Comparison of ENCODE assay signal across 29 cellular contexts in the genomic region with DNA sequence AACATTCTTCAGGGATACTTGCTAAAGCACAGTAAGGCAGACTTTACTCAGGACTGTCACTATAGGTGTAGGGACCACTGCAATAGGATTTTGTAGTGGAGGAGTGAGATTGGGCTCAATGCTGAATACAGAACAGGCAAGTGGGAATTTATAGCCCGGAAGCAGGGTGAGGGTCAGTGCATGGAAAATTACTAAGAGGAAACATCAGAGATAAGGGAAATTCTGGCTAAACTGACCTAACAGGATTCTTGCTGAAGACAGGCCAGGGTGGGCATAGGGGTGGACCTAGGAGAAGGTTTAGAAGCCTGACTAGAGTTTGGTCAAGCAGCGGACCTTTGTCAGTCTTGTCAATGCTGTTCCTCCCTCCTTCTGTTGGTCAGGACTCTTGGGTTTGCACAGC.
"Had no signal": no experiment of that assay in that cellular context is flagged by ENCODE, and none has a peak within 500 bp of the region (broad histone marks: within the 10 kb centered on the region; RNA-seq: fewer than 3 reads in every experiment).

No MANE protein-coding gene starts in this region.

- FAIRE-seq: colon had no signal

- H3K9me3 ChIP-seq: body of pancreas, esophagus squamous epithelium, lower lobe of right lung, ovary, psoas muscle, upper lobe of right lung had no signal

- H3K4me2 ChIP-seq: smooth muscle cell had no signal

- H3K27me3 ChIP-seq: body of pancreas, esophagus squamous epithelium, ovary, upper lobe of right lung had no signal

- H3K36me3 ChIP-seq: esophagus squamous epithelium, lower lobe of right lung, ovary, upper lobe of right lung had no signal

- DNase-seq: activated CD4-positive, alpha-beta T cell treated with anti-CD3 and anti-CD28 coated beads for 36 hours; activated CD4-positive, CD25-positive, alpha-beta regulatory T cell; activated CD8-positive, alpha-beta memory T cell treated with anti-CD3 and anti-CD28 coated beads, Interleukin-2, amount 10 ng/mL, durations not matched to agents 7 days and 5 days; activated CD8-positive, alpha-beta T cell treated with anti-CD3 and anti-CD28 coated beads, Interleukin-2, amount 10 ng/mL, durations not matched to agents 7 days and 5 days; activated effector memory CD4-positive, alpha-beta T cell treated with Interleukin-2 at 50 U/mL for 16 hours; activated naive CD4-positive, alpha-beta T cell treated with Interleukin-2 at 50 U/mL for 16 hours; activated T-cell treated with anti-CD3 and anti-CD28 coated beads for 4 hours; activated T-cell treated with anti-CD3 and anti-CD28 coated beads, Interleukin-2, amount 50 U/mL, for 72 hours; body of pancreas; dermis blood vessel endothelial cell; effector CD4-positive, alpha-beta T cell; esophagus squamous epithelium; foreskin melanocyte; islet precursor cell; left cardiac atrium; lower lobe of right lung; mesenchymal stem cell; naive thymus-derived CD8-positive, alpha-beta T cell; ovary; psoas muscle; stimulated activated CD4-positive, alpha-beta T cell treated with anti-CD3 and anti-CD28 coated beads, Interleukin-1b, Interleukin-23, amount 100 ng/mL, for 48 hours; stimulated activated CD4-positive, alpha-beta T cell treated with anti-CD3 and anti-CD28 coated beads, Interleukin-4, amount 100 ng/mL, for 4 hours; stimulated activated CD8-positive, alpha-beta memory T cell treated with anti-CD3 and anti-CD28 coated beads, Interleukin-4, amount 100 ng/mL, for 48 hours; stimulated activated naive CD8-positive, alpha-beta T cell treated with anti-CD3 and anti-CD28 coated beads, Interleukin-15, amount 100 ng/mL, for 72 hours; substantia nigra; T-helper 1 cell; upper lobe of right lung had no signal

- H3K27ac ChIP-seq: body of pancreas, esophagus squamous epithelium, lower lobe of right lung, ovary, psoas muscle, upper lobe of right lung had no signal

- H3K4me1 ChIP-seq: body of pancreas, psoas muscle had no signal

- H3K4me3 ChIP-seq: body of pancreas, esophagus squamous epithelium, lower lobe of right lung, ovary, psoas muscle, smooth muscle cell, upper lobe of right lung had no signal
